Comparison of ENCODE assay signal across 17 cellular contexts in the genomic region with DNA sequence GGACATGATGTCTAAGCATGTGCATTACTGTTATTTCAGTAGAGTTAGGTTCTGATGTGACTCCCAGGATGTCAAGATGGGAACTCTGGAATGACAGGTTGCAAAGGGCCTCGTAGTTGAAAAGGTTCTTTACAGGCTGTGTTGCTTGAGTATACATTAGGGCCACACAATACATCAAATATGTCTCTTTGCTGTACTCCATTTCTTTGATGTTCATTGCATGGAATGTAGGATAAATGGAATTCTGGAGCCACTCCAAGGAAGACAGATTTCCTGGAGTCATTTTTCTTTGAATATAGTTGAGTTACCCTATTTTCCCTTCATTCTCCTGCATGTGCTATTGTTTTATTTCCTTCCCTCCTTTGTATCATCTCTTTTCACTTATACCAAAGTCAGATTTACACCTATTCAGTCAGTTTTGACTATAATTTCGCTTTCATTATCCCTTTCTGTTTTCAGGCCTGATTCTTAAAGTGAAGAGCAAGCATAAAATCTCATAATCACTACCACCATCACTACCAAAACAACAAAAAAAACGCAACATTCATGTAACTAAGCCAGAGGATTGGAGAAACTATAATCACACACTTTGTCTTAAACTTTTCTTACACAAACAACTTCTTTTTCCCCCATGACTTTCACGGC.
"Had no signal": no experiment of that assay in that cellular context is flagged by ENCODE, and none has a peak within 500 bp of the region (broad histone marks: within the 10 kb centered on the region; RNA-seq: fewer than 3 reads in every experiment).

No MANE protein-coding gene starts in this region.

- H3K27ac Mint-ChIP-seq: activated naive CD4-positive, alpha-beta T cell treated with anti-CD3 and anti-CD28 coated beads, Interleukin-2, amount 50 U/mL, for 24 hours; naive thymus-derived CD8-positive, alpha-beta T cell; stimulated activated naive B cell treated with anti-CD40 and anti-IgM and Interleukin-4, amounts not matched to agents 10 μg/mL and 1 μg/mL and 100 μg/mL, for 72 hours had no signal

- H3K9me3 Mint-ChIP-seq: activated naive CD4-positive, alpha-beta T cell treated with anti-CD3 and anti-CD28 coated beads, Interleukin-2, amount 50 U/mL, for 24 hours; naive thymus-derived CD8-positive, alpha-beta T cell had no signal

- H3K27me3 ChIP-seq: esophagus muscularis mucosa, spleen, transverse colon had no signal

- H3K9me3 ChIP-seq: esophagus muscularis mucosa, psoas muscle, spleen, transverse colon had no signal

- H3K27me3 Mint-ChIP-seq: activated naive CD4-positive, alpha-beta T cell treated with anti-CD3 and anti-CD28 coated beads, Interleukin-2, amount 50 U/mL, for 24 hours; naive thymus-derived CD8-positive, alpha-beta T cell; stimulated activated naive B cell treated with anti-CD40 and anti-IgM and Interleukin-4, amounts not matched to agents 10 μg/mL and 1 μg/mL and 100 μg/mL, for 72 hours had no signal

- FAIRE-seq: endometrium had no signal

- H3K4me3 ChIP-seq: esophagus muscularis mucosa, lung, psoas muscle, spleen, transverse colon had no signal

- ATAC-seq: foreskin keratinocyte; left cardiac atrium; naive thymus-derived CD8-positive, alpha-beta T cell; psoas muscle; sciatic nerve; stimulated activated naive B cell treated with anti-CD40 and anti-IgM and Interleukin-4, amounts not matched to agents 10 μg/mL and 1 μg/mL and 100 μg/mL, for 72 hours had no signal

- H3K4me1 Mint-ChIP-seq: activated naive CD4-positive, alpha-beta T cell treated with anti-CD3 and anti-CD28 coated beads, Interleukin-2, amount 50 U/mL, for 24 hours; stimulated activated naive B cell treated with anti-CD40 and anti-IgM and Interleukin-4, amounts not matched to agents 10 μg/mL and 1 μg/mL and 100 μg/mL, for 72 hours had no signal

- DNase-seq: activated CD4-positive, alpha-beta T cell treated with anti-CD3 and anti-CD28 coated beads, Interleukin-2, amount 50 U/mL, for 1 hour; activated effector memory CD4-positive, alpha-beta T cell treated with Interleukin-2 at 50 U/mL for 16 hours; activated T-cell treated with anti-CD3 and anti-CD28 coated beads, Interleukin-2, amount 50 U/mL, for 1 hour; amniotic stem cell; foreskin keratinocyte; left cardiac atrium; naive thymus-derived CD8-positive, alpha-beta T cell; psoas muscle; spleen; stimulated activated CD4-positive, alpha-beta T cell treated with anti-CD3 and anti-CD28 coated beads, Interleukin-1b, Interleukin-23, amount 100 ng/mL, for 48 hours; stimulated activated naive B cell treated with anti-CD40 and anti-IgM and Interleukin-4, amounts not matched to agents 10 μg/mL and 1 μg/mL and 100 μg/mL, for 72 hours; transverse colon had no signal

- H3K27ac ChIP-seq: esophagus muscularis mucosa, foreskin keratinocyte, psoas muscle, spleen, transverse colon had no signal

- H3K36me3 Mint-ChIP-seq: activated naive CD4-positive, alpha-beta T cell treated with anti-CD3 and anti-CD28 coated beads, Interleukin-2, amount 50 U/mL, for 24 hours; stimulated activated naive B cell treated with anti-CD40 and anti-IgM and Interleukin-4, amounts not matched to agents 10 μg/mL and 1 μg/mL and 100 μg/mL, for 72 hours had no signal

- H3K4me1 ChIP-seq: esophagus muscularis mucosa, foreskin keratinocyte, psoas muscle, spleen, transverse colon had no signal

- H3K36me3 ChIP-seq: esophagus muscularis mucosa, spleen, transverse colon had no signal

- H3K4me3 Mint-ChIP-seq: activated naive CD4-positive, alpha-beta T cell treated with anti-CD3 and anti-CD28 coated beads, Interleukin-2, amount 50 U/mL, for 24 hours; naive thymus-derived CD8-positive, alpha-beta T cell; stimulated activated naive B cell treated with anti-CD40 and anti-IgM and Interleukin-4, amounts not matched to agents 10 μg/mL and 1 μg/mL and 100 μg/mL, for 72 hours had no signal
